1 cellular context compared by ENCODE assay signal in the genomic region with DNA sequence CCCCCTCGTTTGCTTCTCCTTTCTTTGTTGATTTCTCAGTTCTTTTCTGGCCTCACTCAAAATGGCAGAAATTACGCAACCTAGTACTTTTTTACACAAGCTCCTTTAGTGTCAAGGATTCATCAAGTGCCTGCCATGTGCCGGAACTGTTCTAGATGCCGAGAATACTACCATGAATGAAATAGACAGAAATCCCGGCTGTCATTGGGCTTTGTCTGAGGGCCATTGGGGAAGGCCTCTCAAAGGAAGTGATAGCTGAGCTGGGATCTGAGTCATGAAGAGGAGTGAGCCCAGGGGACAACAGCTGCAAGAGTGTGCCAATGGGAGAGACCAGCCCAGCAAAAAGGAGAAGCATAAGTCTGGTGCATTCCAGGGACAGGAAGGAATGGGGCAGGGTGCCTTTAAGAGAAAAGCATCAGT.
TF ChIP-seq lines count a peak whose summit lies in the region.

No MANE protein-coding gene starts in this region.

TF ChIP-seq in HepG2, 621 proteins besides CTCF, POLR2A, EP300 and RAD21 (continued from another document):
- TF ChIP-seq, protein P1, sequence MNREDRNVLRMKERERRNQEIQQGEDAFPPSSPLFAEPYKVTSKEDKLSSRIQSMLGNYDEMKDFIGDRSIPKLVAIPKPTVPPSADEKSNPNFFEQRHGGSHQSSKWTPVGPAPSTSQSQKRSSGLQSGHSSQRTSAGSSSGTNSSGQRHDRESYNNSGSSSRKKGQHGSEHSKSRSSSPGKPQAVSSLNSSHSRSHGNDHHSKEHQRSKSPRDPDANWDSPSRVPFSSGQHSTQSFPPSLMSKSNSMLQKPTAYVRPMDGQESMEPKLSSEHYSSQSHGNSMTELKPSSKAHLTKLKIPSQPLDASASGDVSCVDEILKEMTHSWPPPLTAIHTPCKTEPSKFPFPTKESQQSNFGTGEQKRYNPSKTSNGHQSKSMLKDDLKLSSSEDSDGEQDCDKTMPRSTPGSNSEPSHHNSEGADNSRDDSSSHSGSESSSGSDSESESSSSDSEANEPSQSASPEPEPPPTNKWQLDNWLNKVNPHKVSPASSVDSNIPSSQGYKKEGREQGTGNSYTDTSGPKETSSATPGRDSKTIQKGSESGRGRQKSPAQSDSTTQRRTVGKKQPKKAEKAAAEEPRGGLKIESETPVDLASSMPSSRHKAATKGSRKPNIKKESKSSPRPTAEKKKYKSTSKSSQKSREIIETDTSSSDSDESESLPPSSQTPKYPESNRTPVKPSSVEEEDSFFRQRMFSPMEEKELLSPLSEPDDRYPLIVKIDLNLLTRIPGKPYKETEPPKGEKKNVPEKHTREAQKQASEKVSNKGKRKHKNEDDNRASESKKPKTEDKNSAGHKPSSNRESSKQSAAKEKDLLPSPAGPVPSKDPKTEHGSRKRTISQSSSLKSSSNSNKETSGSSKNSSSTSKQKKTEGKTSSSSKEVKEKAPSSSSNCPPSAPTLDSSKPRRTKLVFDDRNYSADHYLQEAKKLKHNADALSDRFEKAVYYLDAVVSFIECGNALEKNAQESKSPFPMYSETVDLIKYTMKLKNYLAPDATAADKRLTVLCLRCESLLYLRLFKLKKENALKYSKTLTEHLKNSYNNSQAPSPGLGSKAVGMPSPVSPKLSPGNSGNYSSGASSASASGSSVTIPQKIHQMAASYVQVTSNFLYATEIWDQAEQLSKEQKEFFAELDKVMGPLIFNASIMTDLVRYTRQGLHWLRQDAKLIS (CRISPR knock-in tag; IDR thresholded peaks at IDR 0.05), result no peak
- TF ChIP-seq GLI4 (CRISPR knock-in tag; IDR thresholded peaks at IDR 0.05; ENCODE audit: borderline replicate concordance) (no peak), ZNF644 (CRISPR knock-in tag; IDR thresholded peaks at IDR 0.05; ENCODE audit: low read depth) (0 out of 2 replicates have a peak, but pooled peaks have one; percentile 6), CEBPB (IDR thresholded peaks at IDR 0.05; ENCODE audit: borderline replicate concordance, low read depth, low read length) (peak; percentile 91)
- TF ChIP-seq, protein P2, sequence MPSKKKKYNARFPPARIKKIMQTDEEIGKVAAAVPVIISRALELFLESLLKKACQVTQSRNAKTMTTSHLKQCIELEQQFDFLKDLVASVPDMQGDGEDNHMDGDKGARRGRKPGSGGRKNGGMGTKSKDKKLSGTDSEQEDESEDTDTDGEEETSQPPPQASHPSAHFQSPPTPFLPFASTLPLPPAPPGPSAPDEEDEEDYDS (CRISPR knock-in tag; IDR thresholded peaks at IDR 0.05), result no peak
